ENCODE assay signal across 8 cellular contexts in the genomic region with DNA sequence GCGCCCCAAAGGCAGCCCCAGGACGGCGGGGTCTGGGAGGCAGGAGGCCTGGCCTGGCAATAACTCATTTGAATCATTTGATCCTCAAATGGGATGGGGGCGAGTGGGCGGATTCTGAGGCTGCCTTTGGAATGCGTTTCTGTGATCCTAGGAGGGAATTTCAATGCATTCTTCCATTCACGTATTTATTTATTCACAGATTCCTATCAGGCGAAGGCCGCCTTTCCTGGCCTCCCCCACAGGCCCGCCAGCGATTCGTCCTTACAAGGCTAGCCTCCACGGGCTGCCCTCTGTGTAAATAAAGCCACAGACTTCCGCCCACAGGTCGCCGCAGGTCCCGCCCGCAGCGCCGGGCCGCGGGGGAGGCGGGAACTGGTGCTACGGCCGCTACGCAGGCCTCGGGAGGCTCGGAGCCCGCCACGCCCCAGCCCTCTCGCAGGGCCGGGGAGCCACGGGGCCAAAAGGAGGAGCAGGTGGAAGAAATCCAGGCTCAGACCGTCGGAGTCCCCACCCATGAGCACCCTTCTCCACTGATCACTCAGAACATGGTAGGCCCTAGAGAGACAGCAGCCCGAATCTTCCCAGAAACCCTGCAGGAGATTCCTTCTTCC. TPM values are rescaled to one million over a fixed set of nuclear protein-coding genes. Genes with fewer than 3 reads are reported as not detected.
DNase-seq lines count a peak whose midpoint lies in the region; ATAC-seq lines count a peak whose summit lies in the region.

No MANE protein-coding gene starts in this region.

- DNase-seq in NCI-H510A (lab: John Stamatoyannopoulos, UW) (peak; percentile 82), fibroblast of gingiva (ENCODE audit: low read depth) (peak; percentile 88), NCI-H2196 treated with DMSO at 0.1 percent for 48 hours (lab: John Stamatoyannopoulos, UW; ENCODE audit: unreplicated experiment) (no peak)
- peak; percentile 75 to 77 for DNase-seq in activated T-cell treated with anti-CD3 and anti-CD28 coated beads, Interleukin-2, amount 50 U/mL, for 48 hours
- DNase-seq in naive thymus-derived CD4-positive, alpha-beta T cell, result peak in 8 of 9 donors; percentile 9 to 78 (median 20)

- H3K9me3 ChIP-seq in naive thymus-derived CD4-positive, alpha-beta T cell (ENCODE audit: control insufficient read depth in 2 of 3, low read length in 3 of 3), result no peaks in the 10 kb centered on the region
- H3K9me3 ChIP-seq in subcutaneous abdominal adipose tissue (ENCODE audit: control insufficient read depth in 5 of 5, low read length in 5 of 5), result no peaks in the 10 kb centered on the region

- peaks cover 0 to 2% (median 0%) of the 10 kb centered on the region in 11 donors for H3K9me3 Mint-ChIP-seq in naive thymus-derived CD4-positive, alpha-beta T cell

- H3K4me3 ChIP-seq in naive thymus-derived CD4-positive, alpha-beta T cell (ENCODE audit: low read length), result peak overlapping the region; percentile 89
- H3K4me3 ChIP-seq in subcutaneous abdominal adipose tissue (ENCODE audit: low read depth in 1 of 5, low read length in 5 of 5), result peak overlapping the region; percentile 71 to 90 (median 81)

- ATAC-seq in GM18498 (IDR thresholded peaks at IDR 0.05; ENCODE audit: unreplicated experiment) (peak; percentile 65), HG02642 (IDR thresholded peaks at IDR 0.05; ENCODE audit: poor library complexity, unreplicated experiment) (peak; percentile 70)
- ATAC-seq in naive thymus-derived CD4-positive, alpha-beta T cell, result peak; percentile 29

- peaks cover 27 to 34% of the 10 kb centered on the region in 2 donors for H3K4me1 ChIP-seq in naive thymus-derived CD4-positive, alpha-beta T cell (ENCODE audit: control insufficient read depth in 2 of 2, insufficient read depth in 2 of 2, low read length in 2 of 2)
- peaks cover 6 to 48% (median 32%) of the 10 kb centered on the region in 5 donors for H3K4me1 ChIP-seq in subcutaneous abdominal adipose tissue (ENCODE audit: control insufficient read depth in 5 of 5, insufficient read depth in 5 of 5, low read length in 5 of 5)

- CTCF ChIA-PET in naive thymus-derived CD4-positive, alpha-beta T cell (lab: Charles Lee), result no interaction called here

- peak overlapping the region; percentile 88 to 94 (median 92) for H3K4me3 Mint-ChIP-seq in naive thymus-derived CD4-positive, alpha-beta T cell

- peaks cover 0 to 3% (median 0%) of the 10 kb centered on the region in 5 donors for H3K27me3 Mint-ChIP-seq in naive thymus-derived CD4-positive, alpha-beta T cell

- POLR2A ChIA-PET in naive thymus-derived CD4-positive, alpha-beta T cell (lab: Charles Lee), result interaction anchor here (1.9 kb wide), 1 partner anchor 12 kb away, joined by 5 read pairs; no protein-coding TSS in a partner anchor

- H3K27me3 ChIP-seq in naive thymus-derived CD4-positive, alpha-beta T cell (ENCODE audit: control insufficient read depth in 2 of 2, insufficient read depth in 2 of 2, low read length in 2 of 2), result no peaks in the 10 kb centered on the region
- H3K27me3 ChIP-seq in subcutaneous abdominal adipose tissue (ENCODE audit: control insufficient read depth in 5 of 5, insufficient read depth in 4 of 5, low read length in 5 of 5), result no peaks in the 10 kb centered on the region

- intact Hi-C loops in naive thymus-derived CD4-positive, alpha-beta T cell (cut with micrococcal nuclease), result loop anchor here (5.0 to 10.0 kb wide), 4 partner anchors 87 to 270 kb away; a partner anchor contains a TSS

- H3K4me1 Mint-ChIP-seq in naive thymus-derived CD4-positive, alpha-beta T cell, result peaks cover 21 to 52% (median 42%) of the 10 kb centered on the region in 7 donors

- H3K9ac ChIP-seq in subcutaneous abdominal adipose tissue (ENCODE audit: low read length in 5 of 5), result peak overlapping the region; percentile 78 to 88 (median 84)

- no peaks in the 10 kb centered on the region for H3K36me3 ChIP-seq in naive thymus-derived CD4-positive, alpha-beta T cell (ENCODE audit: control insufficient read depth in 2 of 3, insufficient read depth in 3 of 3, low read length in 3 of 3)
- no peaks in the 10 kb centered on the region for H3K36me3 ChIP-seq in subcutaneous abdominal adipose tissue (ENCODE audit: control insufficient read depth in 5 of 5, insufficient read depth in 5 of 5, low read length in 5 of 5)

- H3K36me3 Mint-ChIP-seq in naive thymus-derived CD4-positive, alpha-beta T cell, result peaks cover 0 to 23% (median 0%) of the 10 kb centered on the region in 5 donors

- peak overlapping the region; percentile 77 for H3K27ac ChIP-seq in naive thymus-derived CD4-positive, alpha-beta T cell (ENCODE audit: low read depth, low read length)
- peak overlapping the region; percentile 90 for H3K27ac ChIP-seq in subcutaneous abdominal adipose tissue (ENCODE audit: low read depth, low read length)

- H3K27ac Mint-ChIP-seq in naive thymus-derived CD4-positive, alpha-beta T cell, result peak overlapping the region; percentile 77 to 95 (median 90)

RNA-seq across cellular contexts. Expression of a gene that starts 31.3 kb away (rescaled TPM):
- 1,000 to 10,000 TPM in 2 of 5 experiments, 10 to 100 TPM in 3; 17.9 to 1,362 (median 41.2) TPM for total RNA-seq in naive thymus-derived CD4-positive, alpha-beta T cell
- 10 to 100 TPM; 21.9 to 30.1 TPM for polyA plus RNA-seq in naive thymus-derived CD4-positive, alpha-beta T cell
